Comparison of ENCODE assay signal across 21 cellular contexts in genomic region chr4:85598936-85599335, GRCh38.
DNase-seq lines count a peak whose midpoint lies in the region; ATAC-seq and TF ChIP-seq lines count a peak whose summit lies in the region.
"Had no signal": no experiment of that assay in that cellular context is flagged by ENCODE, and none has a peak within 500 bp of the region (broad histone marks: within the 10 kb centered on the region; RNA-seq: fewer than 3 reads in every experiment).

No MANE protein-coding gene starts in this region.

- no peak overlapping the region for H3K4me3 ChIP-seq in neural progenitor cell
- H3K4me3 ChIP-seq: A549, BLaER1 had no signal

- no peaks in the 10 kb centered on the region for H3F3A ChIP-seq in neural progenitor cell (ENCODE audit: low read depth)

- peaks cover 6% of the 10 kb centered on the region for H3K4me1 ChIP-seq in neural progenitor cell
- H3K4me1 ChIP-seq: A549, BLaER1 had no signal

- H3K79me2 ChIP-seq in neural progenitor cell (ENCODE audit: low read depth): no peaks in the 10 kb centered on the region

- H3K9me3 Mint-ChIP-seq in neural progenitor cell (no peaks in the 10 kb centered on the region), mesothelial cell of epicardium (no peaks in the 10 kb centered on the region)
- H3K9me3 Mint-ChIP-seq: H9 had no signal

- TF ChIP-seq CTCF in neural progenitor cell (IDR thresholded peaks at IDR 0.05) (no peak), mesothelial cell of epicardium (IDR thresholded peaks at IDR 0.05; ENCODE audit: unreplicated experiment) (no peak)

- H3K27ac ChIP-seq in neural progenitor cell: no peak overlapping the region
- H3K27ac ChIP-seq: A549, BLaER1 had no signal

- DNase-seq in NCI-H1436 (lab: John Stamatoyannopoulos, UW): peak; percentile 27
- no peak for DNase-seq in NCI-H1436 treated with DMSO at 0.1 percent for 48 hours (lab: John Stamatoyannopoulos, UW)
- peak; percentile 40 to 77 for DNase-seq in NCI-H187 (lab: John Stamatoyannopoulos, UW)
- DNase-seq in NCI-H345 treated with DMSO at 0.1 percent for 48 hours (lab: John Stamatoyannopoulos, UW; ENCODE audit: unreplicated experiment): peak; percentile 28
- DNase-seq in neural progenitor cell (ENCODE audit: low spot score): peak; percentile 39
- DNase-seq in mesothelial cell of epicardium (ENCODE audit: low spot score in 2 of 2, unreplicated experiment in 2 of 2): no peak
- DNase-seq: CD4-positive, alpha-beta memory T cell; H9; NCI-H1048; NCI-H1930; NCI-H446; NCI-H748 treated with DMSO at 0.1 percent for 48 hours; PC-3; RPMI8226; SHP77 treated with DMSO at 0.1 percent for 48 hours; SK-N-SH; T-cell; T1000 had no signal

- H3K9ac ChIP-seq in neural progenitor cell: no peak overlapping the region
- H3K9ac ChIP-seq: BLaER1, SK-N-SH had no signal

- H3K4me2 ChIP-seq in neural progenitor cell: peak overlapping the region; percentile 11
- H3K4me2 ChIP-seq: A549, BLaER1, SK-N-SH had no signal

- no peaks in the 10 kb centered on the region for H3K36me3 ChIP-seq in neural progenitor cell
- H3K36me3 ChIP-seq: BLaER1 had no signal

- no peak overlapping the region for H3K27ac Mint-ChIP-seq in neural progenitor cell
- H3K27ac Mint-ChIP-seq in mesothelial cell of epicardium: no peak overlapping the region
- H3K27ac Mint-ChIP-seq: CD4-positive, alpha-beta memory T cell; H9; T-cell had no signal

- H3K4me3 Mint-ChIP-seq in neural progenitor cell (no peak overlapping the region), mesothelial cell of epicardium (no peak overlapping the region)
- H3K4me3 Mint-ChIP-seq: CD4-positive, alpha-beta memory T cell; H9; T-cell had no signal

- H2AFZ ChIP-seq in neural progenitor cell (replicated peaks): no peak overlapping the region

- no peaks in the 10 kb centered on the region for H3K27me3 ChIP-seq in neural progenitor cell
- H3K27me3 ChIP-seq: BLaER1 had no signal

- no peaks in the 10 kb centered on the region for H4K20me1 ChIP-seq in neural progenitor cell (ENCODE audit: low read depth)
- H4K20me1 ChIP-seq: BLaER1 had no signal

- H3K4me1 Mint-ChIP-seq in neural progenitor cell: peaks cover 10% of the 10 kb centered on the region
- H3K4me1 Mint-ChIP-seq in mesothelial cell of epicardium: peaks cover 2% of the 10 kb centered on the region
- H3K4me1 Mint-ChIP-seq: CD4-positive, alpha-beta memory T cell; T-cell had no signal

- no peaks in the 10 kb centered on the region for H3K9me3 ChIP-seq in neural progenitor cell (ENCODE audit: low read depth)
- H3K9me3 ChIP-seq: A549, BLaER1, SK-N-SH had no signal

- no peaks in the 10 kb centered on the region for H3K27me3 Mint-ChIP-seq in neural progenitor cell (ENCODE audit: insufficient read depth, low read depth)
- H3K27me3 Mint-ChIP-seq in mesothelial cell of epicardium (ENCODE audit: low read depth): no peaks in the 10 kb centered on the region
- H3K27me3 Mint-ChIP-seq: CD4-positive, alpha-beta memory T cell; T-cell had no signal

- H3K36me3 Mint-ChIP-seq in neural progenitor cell (no peaks in the 10 kb centered on the region), mesothelial cell of epicardium (no peaks in the 10 kb centered on the region)
- H3K36me3 Mint-ChIP-seq: CD4-positive, alpha-beta memory T cell; T-cell had no signal

- ATAC-seq in GM21619 (IDR thresholded peaks at IDR 0.05; ENCODE audit: unreplicated experiment): no peak
- ATAC-seq: A549, PC-3, T-cell had no signal

Comparison
In these comparisons a context has a peak if more than half of its experiments do, and no peak if none do; other contexts are left out.
1. DNase-seq: peak in NCI-H1436 (single experiment), NCI-H187 (2 of 2), NCI-H345 treated with DMSO at 0.1 percent for 48 hours (single experiment) and neural progenitor cell (single experiment); none in NCI-H1436 treated with DMSO at 0.1 percent for 48 hours (single experiment) and mesothelial cell of epicardium (0 of 2).